ENCODE assay signal across 10 cellular contexts in genomic region chr3:33144433-33144832, GRCh38. TPM values are rescaled to one million over a fixed set of nuclear protein-coding genes. Genes with fewer than 3 reads are reported as not detected.
DNase-seq lines count a peak whose midpoint lies in the region; ATAC-seq and TF ChIP-seq lines count a peak whose summit lies in the region.
"Had no signal": no experiment of that assay in that cellular context is flagged by ENCODE, and none has a peak within 500 bp of the region (broad histone marks: within the 10 kb centered on the region; RNA-seq: fewer than 3 reads in every experiment).

No MANE protein-coding gene starts in this region.

- in situ Hi-C loops in GM13977 (cut with MboI; ENCODE audit: low pct_unique_long_range_greater_than_20kb, low sequenced_read_pairs, unreplicated experiment): loop anchor here (25.0 kb wide), 1 partner anchor 643 kb away; the partner anchor contains the start of gene PDCD6IP

- peaks cover 75% of the 10 kb centered on the region for H3K4me1 Mint-ChIP-seq in chondrocyte (ENCODE audit: low read depth)

- no peaks in the 10 kb centered on the region for H3K9me3 ChIP-seq in psoas muscle

- H3K27me3 Mint-ChIP-seq in chondrocyte (ENCODE audit: low read depth): no peaks in the 10 kb centered on the region

- ATAC-seq in HG03442 (IDR thresholded peaks at IDR 0.05; ENCODE audit: unreplicated experiment): no peak
- no peak for ATAC-seq in psoas muscle

- peaks cover 0 to 40% of the 10 kb centered on the region in 2 donors for H3K36me3 ChIP-seq in psoas muscle (ENCODE audit: insufficient read depth in 1 of 2, low read depth in 1 of 2)

- peaks cover 7% of the 10 kb centered on the region for H3K4me1 ChIP-seq in psoas muscle

- H3K4me3 ChIP-seq in psoas muscle: no peak overlapping the region

- intact Hi-C loops in psoas muscle (cut with DNase I): no loop called here

- no peak overlapping the region for H3K27ac Mint-ChIP-seq in chondrocyte (ENCODE audit: unreplicated experiment)

- H3K27ac ChIP-seq in psoas muscle: no peak overlapping the region

- peaks cover 23% of the 10 kb centered on the region for H3K36me3 Mint-ChIP-seq in chondrocyte (ENCODE audit: low read depth)

- no peaks in the 10 kb centered on the region for H3K27me3 ChIP-seq in psoas muscle (ENCODE audit: insufficient read depth in 3 of 3, low read length in 2 of 3)

- 59 to 92% (median 73%) methylated on average over 1 of the region's 1 CpG for WGBS in psoas muscle, 3 donors

- DNase-seq in GM13977 (ENCODE audit: low spot score): peak; percentile 34
- DNase-seq in OCI-M1 (lab: John Stamatoyannopoulos, UW): peak; percentile 41
- no peak for DNase-seq in chondrocyte (ENCODE audit: low spot score)
- DNase-seq in stimulated activated CD4-positive, alpha-beta T cell treated with anti-CD3 and anti-CD28 coated beads, Interleukin-1b, Interleukin-23, amount 100 ng/mL, for 48 hours: peak; percentile 19
- no peak for DNase-seq in retina
- no peak for DNase-seq in psoas muscle
- DNase-seq: GOT3; NCI-H748 treated with DMSO at 0.1 percent for 48 hours; stimulated activated naive CD4-positive, alpha-beta T cell treated with Interleukin-2 at 50 U/mL for 16 hours had no signal

- peaks cover 5% of the 10 kb centered on the region for H3K9me3 Mint-ChIP-seq in chondrocyte (ENCODE audit: low read depth)

- TF ChIP-seq CTCF in GM13977 (IDR thresholded peaks at IDR 0.05; ENCODE audit: extremely low read depth, insufficient read depth, missing control alignments) (peak; percentile 59), chondrocyte (IDR thresholded peaks at IDR 0.05) (peak; percentile 66), psoas muscle (IDR thresholded peaks at IDR 0.05) (no peak)

- H3K4me3 Mint-ChIP-seq in chondrocyte (ENCODE audit: unreplicated experiment): no peak overlapping the region

RNA-seq across cellular contexts. Expression of gene CRTAP, which starts 30.6 kb away (rescaled TPM):
- total RNA-seq in chondrocyte (269 to 358 TPM (median 276 TPM) in 3 replicates), psoas muscle (10 to 100 TPM; 56.3 to 80.8 (median 76.3) TPM)
- 10 to 100 TPM; 24.9 to 35.6 (median 31.2) TPM for polyA plus RNA-seq in psoas muscle

RNA-seq across cellular contexts. Expression of gene GLB1, which starts 47.5 kb away (rescaled TPM):
- total RNA-seq in chondrocyte (80.5 to 96.4 TPM (median 95.4 TPM) in 3 replicates), psoas muscle (10 to 100 TPM in 1 of 4 donors, 1 to 10 TPM in 3; 7.0 to 11.9 (median 9.0) TPM)
- 1 to 10 TPM; 4.0 to 7.0 (median 6.4) TPM for polyA plus RNA-seq in psoas muscle

RNA-seq across cellular contexts. Expression of gene TMPPE, which starts 47.5 kb away (rescaled TPM):
- total RNA-seq in chondrocyte: 8.1 to 9.6 TPM (median 9.5 TPM) in 3 replicates
- total RNA-seq in psoas muscle: 1 to 10 TPM; 1.7 to 2.6 (median 2.4) TPM
- 1 to 10 TPM in 1 of 3 donors, under 1 TPM in 2; 0.13 to 1.4 (median 0.57) TPM for polyA plus RNA-seq in psoas muscle

Comparison
In these comparisons a context has a peak if more than half of its experiments do, and no peak if none do; other contexts are left out.
1. DNase-seq: peak in GM13977 (single experiment), OCI-M1 (single experiment) and stimulated activated CD4-positive, alpha-beta T cell treated with anti-CD3 and anti-CD28 coated beads, Interleukin-1b, Interleukin-23, amount 100 ng/mL, for 48 hours (single experiment); none in chondrocyte (single experiment), retina (single experiment) and psoas muscle (0 of 2).